Comparison of ENCODE assay signal across 9 cellular contexts in genomic region chr15:78034495-78035191, GRCh38. TPM values are rescaled to one million over a fixed set of nuclear protein-coding genes. Genes with fewer than 3 reads are reported as not detected.
DNase-seq lines count a peak whose midpoint lies in the region; ATAC-seq and TF ChIP-seq lines count a peak whose summit lies in the region.
"Had no signal": no experiment of that assay in that cellular context is flagged by ENCODE, and none has a peak within 500 bp of the region (broad histone marks: within the 10 kb centered on the region; RNA-seq: fewer than 3 reads in every experiment).

No MANE protein-coding gene starts in this region.

- DNase-seq in Right ventricle myocardium inferior (ENCODE audit: missing footprints) (peak; percentile 73), cardiac septum (ENCODE audit: low spot score) (no peak), MM.1S (peak; percentile 87), activated T-cell treated with anti-CD3 and anti-CD28 coated beads for 1 hour (ENCODE audit: low read depth) (peak; percentile 65), head of caudate nucleus (peak in 40 of 42 donors; percentile 43 to 91 (median 70)), D341Med (ENCODE audit: low spot score) (no peak), T1000 (lab: John Stamatoyannopoulos, UW) (no peak)
- DNase-seq in stimulated activated CD4-positive, alpha-beta T cell treated with anti-CD3 and anti-CD28 coated beads, Interleukin-1b, Interleukin-23, amount 100 ng/mL, for 1 hour (ENCODE audit: low read depth in 2 of 2): peak; percentile 43 to 53

- no peaks in the 10 kb centered on the region for H3K9me2 ChIP-seq in MM.1S (replicated peaks; ENCODE audit: insufficient read depth, low read length)

- H3K4me3 ChIP-seq in MM.1S (ENCODE audit: low read length): peak overlapping the region; percentile 44

- H3K79me2 ChIP-seq in MM.1S (ENCODE audit: low read length): peaks cover 25% of the 10 kb centered on the region

- no peak for ATAC-seq in Right ventricle myocardium inferior

- H3K27ac ChIP-seq in MM.1S (ENCODE audit: low read length): peak overlapping the region; percentile 88
- H3K27ac ChIP-seq: C4-2B had no signal

- H3K36me3 ChIP-seq in MM.1S (replicated peaks; ENCODE audit: insufficient read depth, low read length): no peaks in the 10 kb centered on the region

- peak overlapping the region; percentile 28 for H3K9ac ChIP-seq in MM.1S (ENCODE audit: low read length)

- no peaks in the 10 kb centered on the region for H3K27me3 ChIP-seq in MM.1S (replicated peaks; ENCODE audit: insufficient read depth, low read length)

- peak overlapping the region; percentile 21; the same call in 1 of the 2 replicates for H2AFZ ChIP-seq in MM.1S (ENCODE audit: low read length)

- intact Hi-C loops in Right ventricle myocardium inferior (cut with DNase I): loop anchor here (5.0 kb wide), 1 partner anchor 43 kb away; the partner anchor contains the start of gene TBC1D2B
- intact Hi-C loops in cardiac septum (cut with DNase I): no loop called here
- intact Hi-C loops in head of caudate nucleus (cut with DNase I): no loop called here

- no peaks in the 10 kb centered on the region for H4K20me1 ChIP-seq in MM.1S (ENCODE audit: insufficient read depth, low read length)

- H3K4me1 ChIP-seq in MM.1S (ENCODE audit: low read length): peaks cover 67% of the 10 kb centered on the region

- H3K4me2 ChIP-seq in MM.1S (ENCODE audit: low read depth, low read length): peak overlapping the region; percentile 86

- no peak for TF ChIP-seq CTCF in MM.1S (IDR thresholded peaks at IDR 0.05; ENCODE audit: low read length)

- no peaks in the 10 kb centered on the region for H3K9me3 ChIP-seq in MM.1S (replicated peaks; ENCODE audit: insufficient read depth, low read length)

- H3F3A ChIP-seq in MM.1S (ENCODE audit: insufficient read depth, low read length): peaks cover 38% of the 10 kb centered on the region

RNA-seq across cellular contexts. Expression of gene TBC1D2B, which starts 42.9 kb away (rescaled TPM):
- total RNA-seq in Right ventricle myocardium inferior (12.2 TPM), cardiac septum (11.3 TPM)

RNA-seq across cellular contexts. Expression of gene SH2D7, which starts 57.7 kb away (rescaled TPM):
- total RNA-seq in Right ventricle myocardium inferior: not detected
- total RNA-seq in cardiac septum: not detected

Comparison
In these comparisons a context has a peak if more than half of its experiments do, and no peak if none do; other contexts are left out.
1. DNase-seq: peak in Right ventricle myocardium inferior (single experiment), MM.1S (single experiment), activated T-cell treated with anti-CD3 and anti-CD28 coated beads for 1 hour (single experiment), head of caudate nucleus (40 of 42) and stimulated activated CD4-positive, alpha-beta T cell treated with anti-CD3 and anti-CD28 coated beads, Interleukin-1b, Interleukin-23, amount 100 ng/mL, for 1 hour (2 of 2); none in cardiac septum (single experiment), D341Med (single experiment) and T1000 (single experiment).